32 cellular contexts compared by ENCODE assay signal in the genomic region with DNA sequence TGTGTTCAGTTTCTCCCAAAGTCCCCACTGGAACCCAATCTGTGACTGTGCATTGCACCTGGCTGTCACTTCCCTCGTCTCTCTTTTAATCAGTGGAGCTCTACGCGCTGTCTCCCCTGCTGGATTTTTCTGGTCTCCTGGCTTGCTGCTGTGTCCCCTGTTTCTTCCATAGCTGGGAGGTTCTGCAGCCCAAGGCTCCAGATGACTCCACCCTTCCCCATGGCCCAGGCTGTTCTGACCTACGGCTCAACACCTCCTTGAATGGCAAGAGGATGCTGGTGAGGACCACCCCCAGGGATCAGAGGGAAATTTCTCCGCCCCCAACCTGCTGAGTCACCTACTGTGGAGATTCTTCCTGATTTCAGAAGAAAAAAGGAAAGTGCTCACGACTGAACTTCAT.
"Had no signal": no experiment of that assay in that cellular context is flagged by ENCODE, and none has a peak within 500 bp of the region (broad histone marks: within the 10 kb centered on the region; RNA-seq: fewer than 3 reads in every experiment).

No MANE protein-coding gene starts in this region.

- ATAC-seq: activated CD8-positive, alpha-beta T cell treated with anti-CD3 and anti-CD28 coated beads for 36 hours; activated naive CD4-positive, alpha-beta T cell treated with anti-CD3 and anti-CD28 coated beads, Interleukin-2, amount 50 U/mL, for 72 hours; activated T-cell treated with anti-CD3 and anti-CD28 coated beads, Interleukin-2, amount 50 U/mL, for 4 hours; activated T-cell treated with anti-CD3 and anti-CD28 coated beads, Interleukin-2, amount 50 U/mL, for 72 hours; activated T-helper 17 cell treated with anti-CD3 and anti-CD28 coated beads, Interleukin-2, amount 50 U/mL, for 72 hours; body of pancreas had no signal

- H3K36me3 ChIP-seq: adrenal gland, brain microvascular endothelial cell, breast epithelium had no signal

- H3K4me3 ChIP-seq: adrenal gland, body of pancreas, breast epithelium had no signal

- DNase-seq: activated B cell treated with CpG ODN at 0.5 μM for 24 hours; activated CD4-positive, alpha-beta memory T cell treated with anti-CD3 and anti-CD28 coated beads for 36 hours; activated CD4-positive, alpha-beta T cell treated with anti-CD3 and anti-CD28 coated beads for 4 hours; activated CD4-positive, alpha-beta T cell treated with anti-CD3 and anti-CD28 coated beads, Interleukin-2, amount 10 ng/mL, durations not matched to agents 24 days and 14 days; activated CD4-positive, alpha-beta T cell treated with anti-CD3 and anti-CD28 coated beads, Interleukin-2, amount 50 U/mL, for 1 hour; activated CD4-positive, alpha-beta T cell treated with anti-CD3 and anti-CD28 coated beads, Interleukin-2, amount 50 U/mL, for 4 hours; activated CD4-positive, CD25-positive, alpha-beta regulatory T cell treated with anti-CD3 and anti-CD28 coated beads, Interleukin-2, amount 50 U/mL, for 72 hours; activated CD8-positive, alpha-beta memory T cell treated with anti-CD3 and anti-CD28 coated beads, Interleukin-2, amount 50 U/mL, for 4 hours; activated CD8-positive, alpha-beta T cell treated with anti-CD3 and anti-CD28 coated beads for 36 hours; activated effector memory CD4-positive, alpha-beta T cell treated with anti-CD3 and anti-CD28 coated beads, Interleukin-2, amount 50 U/mL, for 16 hours; activated gamma-delta T cell treated with Interleukin-2 at 50 U/mL for 16 hours; activated naive CD4-positive, alpha-beta T cell; activated naive CD4-positive, alpha-beta T cell treated with anti-CD3 and anti-CD28 coated beads for 36 hours; activated naive CD4-positive, alpha-beta T cell treated with anti-CD3 and anti-CD28 coated beads, Interleukin-2, amount 50 U/mL, for 16 hours; activated naive CD8-positive, alpha-beta T cell treated with anti-CD3 and anti-CD28 coated beads for 36 hours; activated T-cell treated with anti-CD3 and anti-CD28 coated beads for 4 hours; activated T-cell treated with anti-CD3 and anti-CD28 coated beads, Interleukin-2, amount 50 U/mL, for 1 hour; activated T-cell treated with anti-CD3 and anti-CD28 coated beads, Interleukin-2, amount 50 U/mL, for 4 hours; activated T-cell treated with anti-CD3 and anti-CD28 coated beads, Interleukin-2, amount 50 U/mL, for 72 hours; adrenal gland; amniotic stem cell; body of pancreas; brain microvascular endothelial cell; caudate nucleus; SW 1271; T-helper 1 cell; T-helper 2 cell; T-helper 9 cell had no signal

- H3K4me1 ChIP-seq: adrenal gland, body of pancreas, breast epithelium had no signal

- H3K27me3 ChIP-seq: adrenal gland, body of pancreas, brain microvascular endothelial cell, breast epithelium had no signal

- H3K9me3 ChIP-seq: adrenal gland, body of pancreas had no signal

- H3K27ac ChIP-seq: adrenal gland, body of pancreas, brain microvascular endothelial cell, breast epithelium, VCaP had no signal
